ENCODE assay signal across 8 cellular contexts in the genomic region with DNA sequence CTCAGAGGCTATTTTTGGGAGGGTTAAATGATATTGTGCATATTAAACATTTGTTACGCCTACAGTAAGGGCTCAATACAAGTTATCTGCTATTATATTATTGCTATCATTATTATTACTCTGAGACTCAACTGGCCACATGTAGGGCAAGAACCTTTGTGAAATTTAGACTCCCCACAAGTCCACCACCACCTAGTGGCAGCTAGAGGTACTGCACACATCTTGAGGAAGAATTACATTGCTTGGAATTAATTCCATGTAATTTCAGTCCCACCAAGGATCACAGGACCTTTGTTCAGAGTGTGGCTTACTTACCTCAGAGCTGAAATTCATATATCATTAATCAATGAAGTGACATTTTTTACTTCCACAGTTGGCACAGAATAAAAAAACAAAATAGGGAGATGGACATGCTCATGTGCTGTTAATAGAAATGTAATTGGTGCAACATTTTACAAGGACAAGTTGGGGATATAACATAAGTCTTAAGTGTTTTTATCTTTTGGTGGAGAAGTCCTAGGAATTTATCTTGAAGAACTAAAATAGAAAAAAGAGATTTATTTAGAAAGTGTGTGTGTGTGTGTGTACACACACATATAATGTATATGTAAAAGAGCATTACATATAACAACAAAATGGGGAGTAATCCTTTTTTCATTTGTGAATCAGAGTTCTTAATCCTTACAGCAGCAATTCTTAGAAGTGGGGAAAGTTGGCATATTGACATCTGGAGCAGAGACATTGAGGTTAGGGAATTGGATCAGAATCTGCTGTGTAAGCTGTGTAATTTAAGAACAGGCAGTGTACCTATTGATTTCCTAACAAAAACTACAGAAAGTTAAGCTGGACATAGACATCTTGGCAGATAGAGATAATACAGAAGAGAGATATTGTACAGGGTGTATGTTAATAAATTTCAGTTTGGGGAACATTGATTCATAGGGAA. TPM values are rescaled to one million over a fixed set of nuclear protein-coding genes. Genes with fewer than 3 reads are reported as not detected.
A peak's percentile ranks its signal among the peaks of the same experiment; 100 is the strongest.
DNase-seq lines count a peak whose midpoint lies in the region; ATAC-seq, FAIRE-seq and TF ChIP-seq lines count a peak whose summit lies in the region.

No MANE protein-coding gene starts in this region.

- H3K4me1 ChIP-seq in GM12878 (ENCODE audit: control insufficient read depth, insufficient read depth, low read length), result no peaks in the 10 kb centered on the region

- FAIRE-seq in GM12878 (lab: Jason Lieb, UNC), result peak; percentile 89

- CTCF ChIA-PET in GM12878 (lab: Yijun Ruan, JAX), result interaction anchor here (0.6 to 3.5 kb wide), 29 partner anchors 7 to 1275 kb away, joined by 3 to 25 read pairs (median 4); a partner anchor contains a TSS

- H3K4me3 ChIP-seq in GM12878, result no peak overlapping the region

- BruUV-seq in GM12878 (replicated peaks; lab: Mats Ljungman, UMichigan), result no TSS peak

- H3K9ac ChIP-seq in GM12878 (ENCODE audit: control insufficient read depth, insufficient read depth, low read length), result no peak overlapping the region

- intact Hi-C loops in GM12878 (cut with micrococcal nuclease; ENCODE audit: unreplicated experiment), result loop anchor here (5.0 to 10.0 kb wide), 4 partner anchors 91 to 1253 kb away; no protein-coding TSS in a partner anchor

- peak; percentile 79 for DNase-seq in DMS53 (lab: John Stamatoyannopoulos, UW)
- peak; percentile 63 for DNase-seq in H4 (ENCODE audit: low spot score)
- DNase-seq in NCI-H1436 (lab: John Stamatoyannopoulos, UW), result peak; percentile 74
- DNase-seq in T-helper 9 cell, result peak; percentile 64
- DNase-seq in GM12878 (ENCODE audit: low read depth, low spot score), result no peak
- DNase-seq in iPS-NIHi11 (ENCODE audit: low spot score), result peak; percentile 68
- DNase-seq in stimulated activated CD4-positive, alpha-beta T cell treated with anti-CD3 and anti-CD28 coated beads, Interleukin-12 subunit alpha, Interleukin-12 subunit beta, amount 100 ng/mL, for 4 hours, result peak; percentile 57

- no peak for TF ChIP-seq POLR2A in GM12878 (IDR thresholded peaks at IDR 0.05; ENCODE audit: low read depth, low read length)

- H4K20me1 ChIP-seq in GM12878 (ENCODE audit: control insufficient read depth, insufficient read depth), result no peaks in the 10 kb centered on the region

- H3K4me2 ChIP-seq in GM12878 (ENCODE audit: control insufficient read depth, insufficient read depth), result no peak overlapping the region

- no peak for TF ChIP-seq EP300 in GM12878 (IDR thresholded peaks at IDR 0.05; ENCODE audit: borderline replicate concordance in 1 of 2, control insufficient read depth in 1 of 2, low read depth in 2 of 2, low read length in 2 of 2)

- H3K79me2 ChIP-seq in GM12878 (ENCODE audit: control insufficient read depth, insufficient read depth, low read length), result no peaks in the 10 kb centered on the region

- H3K36me3 ChIP-seq in GM12878 (ENCODE audit: control insufficient read depth in 2 of 2, insufficient read depth in 2 of 2, low read length in 1 of 2), result no peaks in the 10 kb centered on the region

- H3K27me3 ChIP-seq in GM12878 (replicated peaks in 1 of 2; ENCODE audit: control insufficient read depth in 2 of 2, insufficient read depth in 2 of 2, low read length in 1 of 2), result no peaks in the 10 kb centered on the region

- POLR2A ChIA-PET in GM12878 (lab: Charles Lee), result interaction anchor here (2.2 kb wide), 1 partner anchor 10 kb away, joined by 4 read pairs; no protein-coding TSS in a partner anchor

- ATAC-seq in GM12878, result peak; percentile 83
- ATAC-seq in GM19324 (IDR thresholded peaks at IDR 0.05; ENCODE audit: low FRiP score, unreplicated experiment), result no peak

- in situ Hi-C loops in GM12878 (cut with MboI), result loop anchor here (10.0 kb wide), 1 partner anchor 1273 kb away; no protein-coding TSS in a partner anchor

- H2AFZ ChIP-seq in GM12878 (ENCODE audit: control insufficient read depth, low read depth, low read length), result no peak overlapping the region; the same call in 1 of the 2 replicates

- no peaks in the 10 kb centered on the region for H3K9me3 ChIP-seq in GM12878 (replicated peaks; ENCODE audit: control insufficient read depth, insufficient read depth, low read length)

- SMC1A ChIA-PET in GM12878 (lab: Charles Lee; ENCODE audit: uncharacterized antibody, unreplicated experiment), result interaction anchor here (0.7 to 2.3 kb wide), 9 partner anchors 12 to 113 kb away, joined by 3 to 10 read pairs (median 3); no protein-coding TSS in a partner anchor

- no peak overlapping the region for H3K27ac ChIP-seq in GM12878 (ENCODE audit: control insufficient read depth, insufficient read depth)

- RAD21 ChIA-PET in GM12878 (lab: Charles Lee; ENCODE audit: unreplicated experiment), result interaction anchor here (1.4 to 1.9 kb wide), 4 partner anchors 11 to 123 kb away, joined by 3 to 5 read pairs (median 4); a partner anchor contains a TSS

- peak; percentile 88 to 92 (median 91) for TF ChIP-seq CTCF in GM12878 (IDR thresholded peaks at IDR 0.05 in 2 of 3, conservative IDR thresholded peaks at IDR 0.05 in 1 of 3; ENCODE audit: control insufficient read depth in 2 of 3, extremely low read depth in 1 of 3, insufficient read depth in 1 of 3, low read depth in 3 of 3, low read length in 3 of 3)

- 6% methylated on average over 1 of the region's 1 CpG for WGBS in GM12878 (ENCODE audit: insufficient coverage, insufficient replicate concordance, low lambda C conversion rate, missing lambda C conversion rate)

- TF ChIP-seq RAD21 in GM12878 (IDR thresholded peaks at IDR 0.05; ENCODE audit: insufficient read depth, low read depth, low read length), result peak; percentile 61

TF ChIP-seq in GM12878, 131 proteins besides CTCF, POLR2A, EP300 and RAD21 (continues in another document):
- TF ChIP-seq RUNX3 (IDR thresholded peaks at IDR 0.05; ENCODE audit: low read length) (peak; percentile 31; the same call in 1 of the 2 replicates), SREBF2 (IDR thresholded peaks at IDR 0.05; ENCODE audit: low read length) (no peak), LARP7 (IDR thresholded peaks at IDR 0.05) (no peak), BHLHE40 (IDR thresholded peaks at IDR 0.05; ENCODE audit: borderline replicate concordance in 1 of 2, low read depth in 2 of 2, low read length in 1 of 2) (0 out of 4 replicates have a peak, but pooled peaks of 1 of the 2 experiments have one; percentile 12), SRF (IDR thresholded peaks at IDR 0.05; ENCODE audit: low read depth in 2 of 2, low read length in 2 of 2) (no peak), STAT1 (conservative IDR thresholded peaks at IDR 0.05) (no peak)
- TF ChIP-seq, protein P1, sequence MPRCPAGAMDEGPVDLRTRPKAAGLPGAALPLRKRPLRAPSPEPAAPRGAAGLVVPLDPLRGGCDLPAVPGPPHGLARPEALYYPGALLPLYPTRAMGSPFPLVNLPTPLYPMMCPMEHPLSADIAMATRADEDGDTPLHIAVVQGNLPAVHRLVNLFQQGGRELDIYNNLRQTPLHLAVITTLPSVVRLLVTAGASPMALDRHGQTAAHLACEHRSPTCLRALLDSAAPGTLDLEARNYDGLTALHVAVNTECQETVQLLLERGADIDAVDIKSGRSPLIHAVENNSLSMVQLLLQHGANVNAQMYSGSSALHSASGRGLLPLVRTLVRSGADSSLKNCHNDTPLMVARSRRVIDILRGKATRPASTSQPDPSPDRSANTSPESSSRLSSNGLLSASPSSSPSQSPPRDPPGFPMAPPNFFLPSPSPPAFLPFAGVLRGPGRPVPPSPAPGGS (IDR thresholded peaks at IDR 0.05; ENCODE audit: borderline replicate concordance, insufficient read depth, low read depth, low read length, poor library complexity, severe bottlenecking), result no peak

RNA-seq across cellular contexts. Expression of a gene that starts 11.2 kb away (rescaled TPM):
- 81.8 and 82.7 TPM in 2 replicates for total RNA-seq in H4 (2014; rRNA removed; shearing (Covaris generic))
- 9.3 and 9.6 TPM in 2 replicates for total RNA-seq in GM12878 (2013; cell fraction: nucleolus; rRNA removed)
- total RNA-seq in GM12878 (2014; rRNA removed), result 16.0 and 16.5 TPM in 2 replicates
- 17.1 and 19.7 TPM in 2 replicates for total RNA-seq in GM12878 (2014; rRNA removed; fragmentation: Illumina TruSeq; extraction: Trizol)
- 19.5 and 20.9 TPM in 2 replicates for total RNA-seq in GM12878 (2021)
- 6.2 TPM for polyA plus RNA-seq in GM12878 (2011; ENCODE audit: low read depth)
- 13.3 and 18.1 TPM in 2 replicates for polyA plus RNA-seq in GM12878 (2011; rRNA removed)
- polyA plus RNA-seq in GM12878 (2011; cell fraction: cytosol; rRNA removed), result 10.7 and 11.2 TPM in 2 replicates
- 5.9 and 6.5 TPM in 2 replicates for polyA plus RNA-seq in GM12878 (2011; cell fraction: nucleus; rRNA removed)
- 6.6 and 7.4 TPM in 2 replicates for polyA plus RNA-seq in GM12878 (2012)
- polyA plus RNA-seq in GM12878 (2014; fragmentation: Illumina TruSeq; extraction: Trizol), result 18.0 and 20.2 TPM in 2 replicates
- 10 to 100 TPM in 1 of 2 experiments, 1 to 10 TPM in 1; 7.0 to 12.1 TPM for polyA plus RNA-seq in GM12878 (2014; fragmentation: Nextera tagmentation; extraction: Ambion mirVana)
- polyA plus RNA-seq in GM12878 (2014; rRNA removed), result 19.2 and 21.2 TPM in 2 replicates
- 1 to 10 TPM; 5.8 to 5.9 TPM for polyA plus RNA-seq in GM12878 (2016; fragmentation: Nextera tagmentation; extraction: Ambion mirVana)
- 8.4 and 11.3 TPM in 2 replicates for polyA minus RNA-seq in GM12878 (2011; rRNA and poly(A)+ RNA removed)
- polyA minus RNA-seq in GM12878 (2011; cell fraction: cytosol; rRNA and poly(A)+ RNA removed), result 5.3 and 8.7 TPM in 2 replicates
- 3.4 and 5.9 TPM in 2 replicates for polyA minus RNA-seq in GM12878 (2011; cell fraction: nucleus; rRNA and poly(A)+ RNA removed)

RNA-seq across cellular contexts. Expression of a gene that starts 34.8 kb away (rescaled TPM):
- total RNA-seq in H4 (2014; rRNA removed; shearing (Covaris generic)), result 0.31 and 1.2 TPM in 2 replicates
- 0.20 TPM in 1 of 2 replicates, not detected in the other for total RNA-seq in GM12878 (2013; cell fraction: nucleolus; rRNA removed)
- total RNA-seq in GM12878 (2014; rRNA removed), result 0.11 TPM in 1 of 2 replicates, not detected in the other
- 0.09 TPM in 2 replicates for total RNA-seq in GM12878 (2014; rRNA removed; fragmentation: Illumina TruSeq; extraction: Trizol)
- total RNA-seq in GM12878 (2021), result 0.38 and 0.58 TPM in 2 replicates
- not detected for polyA plus RNA-seq in GM12878 (2011; ENCODE audit: low read depth)
- 0.04 and 0.06 TPM in 2 replicates for polyA plus RNA-seq in GM12878 (2011; rRNA removed)
- 0.03 TPM in 1 of 2 replicates, not detected in the other for polyA plus RNA-seq in GM12878 (2011; cell fraction: cytosol; rRNA removed)
- not detected in 2 replicates for polyA plus RNA-seq in GM12878 (2011; cell fraction: nucleus; rRNA removed)
- 0.11 TPM in 1 of 2 replicates, not detected in the other for polyA plus RNA-seq in GM12878 (2012)
- polyA plus RNA-seq in GM12878 (2014; fragmentation: Illumina TruSeq; extraction: Trizol), result 0.03 TPM in 1 of 2 replicates, not detected in the other
- not detected for polyA plus RNA-seq in GM12878 (2014; fragmentation: Nextera tagmentation; extraction: Ambion mirVana)
- polyA plus RNA-seq in GM12878 (2014; rRNA removed), result 0.13 and 0.55 TPM in 2 replicates
- under 1 TPM in 1 of 2 experiments, not detected in 1; 0.23 TPM for polyA plus RNA-seq in GM12878 (2016; fragmentation: Nextera tagmentation; extraction: Ambion mirVana)
- not detected in 2 replicates for polyA minus RNA-seq in GM12878 (2011; rRNA and poly(A)+ RNA removed)
- not detected in 2 replicates for polyA minus RNA-seq in GM12878 (2011; cell fraction: cytosol; rRNA and poly(A)+ RNA removed)
- polyA minus RNA-seq in GM12878 (2011; cell fraction: nucleus; rRNA and poly(A)+ RNA removed), result not detected in 2 replicates
